Comparison of ENCODE assay signal across 8 cellular contexts in the genomic region with DNA sequence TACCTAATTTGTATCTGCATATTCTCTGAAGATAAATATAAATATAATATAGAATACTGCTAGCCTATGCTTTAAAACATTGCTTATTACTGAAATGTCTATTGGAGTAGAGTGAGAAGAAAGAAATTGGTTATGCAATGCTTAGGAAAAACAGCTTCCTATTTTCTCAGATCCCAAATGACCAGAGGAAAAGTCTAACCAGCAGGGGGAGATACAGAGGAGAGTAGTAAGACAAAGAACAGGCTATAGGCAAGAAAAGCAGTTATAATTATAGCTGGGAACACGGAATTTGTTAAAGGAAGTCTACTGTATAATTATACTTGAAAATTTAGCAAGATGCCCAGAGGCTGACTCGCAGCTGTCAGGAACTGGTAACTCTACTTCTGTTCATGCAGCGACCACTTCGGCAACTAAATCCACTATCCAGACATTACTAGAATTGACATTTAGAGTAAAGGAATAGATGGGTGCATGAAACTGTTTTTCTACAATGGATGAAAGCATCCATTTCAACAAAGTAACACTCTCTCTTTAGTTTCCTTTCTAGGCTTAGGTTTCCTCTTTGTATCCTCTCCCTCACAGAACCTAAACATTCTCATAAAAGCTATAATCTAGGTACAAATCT.
DNase-seq lines count a peak whose midpoint lies in the region; ATAC-seq and TF ChIP-seq lines count a peak whose summit lies in the region.

No MANE protein-coding gene starts in this region.

- H3K27me3 ChIP-seq in RWPE2 (ENCODE audit: insufficient read depth, poor library complexity, severe bottlenecking) (no peaks in the 10 kb centered on the region), fibroblast of lung (ENCODE audit: control insufficient read depth, insufficient read depth, low read length) (no peaks in the 10 kb centered on the region), neuronal stem cell (ENCODE audit: control insufficient read depth in 3 of 3, insufficient read depth in 3 of 3, low read depth in 1 of 3, low read length in 3 of 3) (no peaks in the 10 kb centered on the region)

- WGBS in neuronal stem cell (ENCODE audit: extremely low coverage in 2 of 2, insufficient read length in 2 of 2, insufficient replicate concordance in 1 of 2), 2 donors = no CpG with 5 or more reads among the region's 4 CpGs

- no peak overlapping the region for H3K23ac ChIP-seq in neuronal stem cell (ENCODE audit: low read depth, low read length, poor library complexity)

- H4K20me1 ChIP-seq in fibroblast of lung (ENCODE audit: control insufficient read depth, extremely low read depth, insufficient read depth, low read length) = no peaks in the 10 kb centered on the region

- no peak overlapping the region for H3K4me2 ChIP-seq in fibroblast of lung (ENCODE audit: extremely low read depth, insufficient read depth, low read length)
- H3K4me2 ChIP-seq in neuronal stem cell (ENCODE audit: insufficient read depth, low read length, poor library complexity, severe bottlenecking) = no peak overlapping the region

- ATAC-seq in RWPE2 (ENCODE audit: low read depth) (peak; percentile 54; the same call in 2 of the 3 replicates), GM21390 (IDR thresholded peaks at IDR 0.05; ENCODE audit: unreplicated experiment) (no peak), GM21786 (IDR thresholded peaks at IDR 0.05; ENCODE audit: unreplicated experiment) (no peak), HG02610 (IDR thresholded peaks at IDR 0.05; ENCODE audit: unreplicated experiment) (no peak)

- no peak overlapping the region for H3K4me3 ChIP-seq in RWPE2 (ENCODE audit: severe bottlenecking)
- H3K4me3 ChIP-seq in fibroblast of lung (replicated peaks in 1 of 4; ENCODE audit: control extremely low read depth in 1 of 4, insufficient read depth in 1 of 4, low read depth in 3 of 4, low read length in 4 of 4) = no peak overlapping the region
- H3K4me3 ChIP-seq in neuronal stem cell (ENCODE audit: low read length in 2 of 2) = no peak overlapping the region

- H3K14ac ChIP-seq in neuronal stem cell (ENCODE audit: low read length) = no peak overlapping the region

- no peak overlapping the region for H4K8ac ChIP-seq in neuronal stem cell (ENCODE audit: low read depth, low read length)

- no peak overlapping the region for H3K4ac ChIP-seq in neuronal stem cell (ENCODE audit: low read length)

- no peaks in the 10 kb centered on the region for H3K36me3 ChIP-seq in RWPE2 (ENCODE audit: low read depth)
- H3K36me3 ChIP-seq in fibroblast of lung (ENCODE audit: control insufficient read depth, insufficient read depth, low read length) = no peaks in the 10 kb centered on the region
- no peaks in the 10 kb centered on the region for H3K36me3 ChIP-seq in neuronal stem cell (replicated peaks in 1 of 2; ENCODE audit: control insufficient read depth in 2 of 2, insufficient read depth in 2 of 2, low read length in 2 of 2)

- H2AK5ac ChIP-seq in neuronal stem cell (ENCODE audit: low read depth, low read length) = no peak overlapping the region

- H3K79me1 ChIP-seq in neuronal stem cell (ENCODE audit: low read depth, low read length) = no peaks in the 10 kb centered on the region

- H3K9me3 ChIP-seq in RWPE2 (ENCODE audit: severe bottlenecking) (no peaks in the 10 kb centered on the region), fibroblast of lung (ENCODE audit: control insufficient read depth, insufficient read depth, low read depth, low read length) (no peaks in the 10 kb centered on the region), neuronal stem cell (replicated peaks in 1 of 2; ENCODE audit: control insufficient read depth in 2 of 2, insufficient read depth in 1 of 2, low read depth in 1 of 2, low read length in 2 of 2) (peaks cover 0 to 5% of the 10 kb centered on the region in 2 donors)

- no peak overlapping the region for H3K18ac ChIP-seq in neuronal stem cell (ENCODE audit: low read length)

- H3K79me2 ChIP-seq in fibroblast of lung (ENCODE audit: control insufficient read depth, insufficient read depth, low read length) = no peaks in the 10 kb centered on the region

- H3K27ac ChIP-seq in RWPE2 (ENCODE audit: poor library complexity, severe bottlenecking) (no peak overlapping the region), fibroblast of lung (ENCODE audit: insufficient read depth, low read length) (no peak overlapping the region), neuronal stem cell (replicated peaks; ENCODE audit: low read length) (no peak overlapping the region)

- H3K4me1 ChIP-seq in RWPE2 (ENCODE audit: insufficient read depth, poor library complexity, severe bottlenecking) (peaks cover 7% of the 10 kb centered on the region), fibroblast of lung (ENCODE audit: control insufficient read depth, extremely low read depth, insufficient read depth, low read length) (peaks cover 2% of the 10 kb centered on the region), neuronal stem cell (ENCODE audit: control insufficient read depth in 2 of 2, insufficient read depth in 1 of 2, low read depth in 1 of 2, low read length in 2 of 2) (no peaks in the 10 kb centered on the region)

- no peak overlapping the region for H4K91ac ChIP-seq in neuronal stem cell (ENCODE audit: low read depth, low read length, poor library complexity)

- no peak overlapping the region for H2BK12ac ChIP-seq in neuronal stem cell (ENCODE audit: low read length)

- no peak overlapping the region for H2BK15ac ChIP-seq in neuronal stem cell (ENCODE audit: low read length)

- H2AFZ ChIP-seq in fibroblast of lung (ENCODE audit: low read length) = no peak overlapping the region
- H2AFZ ChIP-seq in neuronal stem cell (ENCODE audit: low read length) = no peak overlapping the region

- H2BK120ac ChIP-seq in neuronal stem cell (ENCODE audit: low read depth, low read length) = no peak overlapping the region

- peak; percentile 28 for DNase-seq in Daoy (ENCODE audit: low read depth)
- no peak for DNase-seq in RWPE2 (ENCODE audit: low spot score)
- peak; percentile 56 to 83 for DNase-seq in fibroblast of lung (ENCODE audit: low read depth in 2 of 2)
- DNase-seq in neuronal stem cell (ENCODE audit: low spot score) = peak; percentile 40

- H3K9ac ChIP-seq in fibroblast of lung (ENCODE audit: insufficient read depth, low read length) = no peak overlapping the region
- H3K9ac ChIP-seq in neuronal stem cell (ENCODE audit: low read depth, low read length, poor library complexity) = no peak overlapping the region

- TF ChIP-seq CTCF in LNCAP (IDR thresholded peaks at IDR 0.05) (peak; percentile 68), RWPE2 (IDR thresholded peaks at IDR 0.05; ENCODE audit: poor library complexity, severe bottlenecking) (peak; percentile 80), fibroblast of lung (conservative IDR thresholded peaks at IDR 0.05 in 1 of 2, IDR thresholded peaks at IDR 0.05 in 1 of 2; ENCODE audit: low read depth in 1 of 2, low read length in 2 of 2) (peak; percentile 68 to 81)

- H2BK5ac ChIP-seq in neuronal stem cell (ENCODE audit: low read length) = no peak overlapping the region
